In the genomic region with DNA sequence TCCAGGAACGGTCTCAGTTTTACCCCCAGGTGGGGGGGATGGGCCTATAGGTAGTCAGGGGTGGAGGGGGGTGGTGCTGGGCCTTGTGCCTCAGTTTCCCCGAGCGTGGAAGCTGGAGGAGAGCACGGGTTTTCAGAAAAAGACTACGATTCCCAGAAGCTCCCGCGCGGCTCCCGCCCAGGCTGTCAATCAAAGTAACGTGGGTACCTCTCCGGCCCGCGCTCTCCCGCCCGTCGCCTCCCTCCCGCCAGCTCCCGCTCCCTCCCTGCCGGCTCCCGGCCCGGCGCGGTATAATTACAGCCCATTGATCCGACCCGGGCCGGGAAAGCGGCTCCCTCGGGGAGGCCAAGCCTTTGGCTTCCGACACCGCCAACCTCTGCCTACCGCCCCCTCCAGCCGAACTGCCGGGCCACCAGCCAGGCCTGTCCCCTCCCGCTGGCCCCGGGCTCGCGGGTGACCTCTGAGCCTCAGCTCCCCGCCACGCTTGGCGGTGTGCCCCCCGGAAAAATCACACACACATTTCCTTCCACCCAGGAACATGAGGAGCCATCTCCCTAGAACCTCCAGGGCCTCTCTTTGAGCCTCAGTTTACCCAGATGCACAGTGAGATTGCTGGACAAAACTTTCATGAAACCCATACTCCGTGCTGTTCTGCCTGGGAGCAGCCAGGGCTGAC, we compare ENCODE assay signal across 8 cellular contexts. TPM values are rescaled to one million over a fixed set of nuclear protein-coding genes. Genes with fewer than 3 reads are reported as not detected.
DNase-seq lines count a peak whose midpoint lies in the region; ATAC-seq and TF ChIP-seq lines count a peak whose summit lies in the region.

No MANE protein-coding gene starts in this region.

- H3K36me3 ChIP-seq in WERI-Rb-1 = no peaks in the 10 kb centered on the region
- no peaks in the 10 kb centered on the region for H3K36me3 ChIP-seq in breast epithelium
- no peaks in the 10 kb centered on the region for H3K36me3 ChIP-seq in skeletal muscle tissue (ENCODE audit: control insufficient read depth in 3 of 3, insufficient read depth in 3 of 3, low read length in 3 of 3)

- intact Hi-C loops in breast epithelium (cut with DNase I; ENCODE audit: low total_unique reads) = no loop called here

- H3K4me3 ChIP-seq in WERI-Rb-1 (ENCODE audit: low read depth, low read length) (peak overlapping the region; percentile 62), breast epithelium (peak overlapping the region; percentile 48 to 76 (median 64)), skeletal muscle tissue (ENCODE audit: low read length in 3 of 3) (peak overlapping the region; percentile 83 to 91 (median 85))

- DNase-seq in GM10266 (ENCODE audit: extremely low spot score) = peak; percentile 92
- DNase-seq in NCI-H2171 (lab: John Stamatoyannopoulos, UW) = peak; percentile 90
- peak; percentile 97 for DNase-seq in WERI-Rb-1
- DNase-seq in breast epithelium (ENCODE audit: low spot score in 2 of 2) = peak; percentile 92 to 94
- DNase-seq in iPS-NIHi11 (ENCODE audit: low spot score) = peak; percentile 89

- no peak for TF ChIP-seq CTCF in GM10266 (IDR thresholded peaks at IDR 0.05; ENCODE audit: control insufficient read depth, insufficient read depth, low read depth, missing control alignments)
- no peak for TF ChIP-seq CTCF in WERI-Rb-1 (IDR thresholded peaks at IDR 0.05; ENCODE audit: low read depth, low read length)
- no peak for TF ChIP-seq CTCF in breast epithelium (IDR thresholded peaks at IDR 0.05)

- H3K27ac ChIP-seq in WERI-Rb-1 (peak overlapping the region; percentile 82), breast epithelium (peak overlapping the region; percentile 91 to 94), skeletal muscle tissue (ENCODE audit: low read depth, low read length) (peak overlapping the region; percentile 93)

- H3K4me1 ChIP-seq in breast epithelium = peaks cover 4 to 13% of the 10 kb centered on the region in 2 donors
- peaks cover 20 to 32% (median 27%) of the 10 kb centered on the region in 3 donors for H3K4me1 ChIP-seq in skeletal muscle tissue (ENCODE audit: control insufficient read depth in 3 of 3, insufficient read depth in 3 of 3, low read length in 3 of 3)

- TF ChIP-seq POLR2A in breast epithelium (IDR thresholded peaks at IDR 0.05) = no peak

- H3K9me3 ChIP-seq in WERI-Rb-1 (ENCODE audit: severe bottlenecking) (no peaks in the 10 kb centered on the region), breast epithelium (no peaks in the 10 kb centered on the region), skeletal muscle tissue (ENCODE audit: control insufficient read depth in 3 of 3, low read length in 3 of 3) (no peaks in the 10 kb centered on the region)

- H3K9ac ChIP-seq in skeletal muscle tissue (ENCODE audit: low read depth in 1 of 3, low read length in 3 of 3) = peak overlapping the region; percentile 66 to 74 (median 69)

- H3K27me3 ChIP-seq in WERI-Rb-1 (ENCODE audit: insufficient read depth, low read depth, severe bottlenecking) = no peaks in the 10 kb centered on the region
- H3K27me3 ChIP-seq in breast epithelium = no peaks in the 10 kb centered on the region
- no peaks in the 10 kb centered on the region for H3K27me3 ChIP-seq in skeletal muscle tissue (ENCODE audit: control insufficient read depth in 3 of 3, insufficient read depth in 3 of 3, low read length in 3 of 3)

- ATAC-seq in HG03045 (IDR thresholded peaks at IDR 0.05; ENCODE audit: unreplicated experiment) (peak; percentile 38), GM21367 (IDR thresholded peaks at IDR 0.05; ENCODE audit: unreplicated experiment) (no peak)

RNA-seq across cellular contexts. Expression of a gene that starts 7.2 kb away (rescaled TPM):
- total RNA-seq in breast epithelium (10 to 100 TPM; 25.3 to 65.6 (median 35.1) TPM), skeletal muscle tissue (9.4 TPM)

RNA-seq across cellular contexts. Expression of a gene that starts 26.0 kb away (rescaled TPM):
- total RNA-seq in breast epithelium = 100 to 1,000 TPM; 329 to 407 (median 397) TPM
- total RNA-seq in skeletal muscle tissue = 98.1 TPM

RNA-seq across cellular contexts. Expression of a gene that starts 57.9 kb away (rescaled TPM):
- total RNA-seq in breast epithelium (10 to 100 TPM; 40.5 to 52.0 (median 42.3) TPM), skeletal muscle tissue (37.1 TPM)

RNA-seq across cellular contexts. Expression of a gene that starts 58.9 kb away (rescaled TPM):
- 1 to 10 TPM; 1.6 to 4.3 (median 3.2) TPM for total RNA-seq in breast epithelium
- total RNA-seq in skeletal muscle tissue = not detected
